ENCODE assay signal across 12 cellular contexts in genomic region chr2:122236152-122236892, GRCh38.
DNase-seq lines count a peak whose midpoint lies in the region; ATAC-seq lines count a peak whose summit lies in the region.
"Had no signal": no experiment of that assay in that cellular context is flagged by ENCODE, and none has a peak within 500 bp of the region (broad histone marks: within the 10 kb centered on the region; RNA-seq: fewer than 3 reads in every experiment).

No MANE protein-coding gene starts in this region.

- intact Hi-C loops in sciatic nerve (cut with DNase I) = loop anchor here (5.0 kb wide), 1 partner anchor 556 kb away; no protein-coding TSS in a partner anchor

- in situ Hi-C loops in G401 (cut with HindIII; ENCODE audit: low sequenced_read_pairs) = no loop called here

- no peaks in the 10 kb centered on the region for H3K27me3 Mint-ChIP-seq in stimulated activated naive B cell treated with anti-CD40 and anti-IgM and Interleukin-4, amounts not matched to agents 10 μg/mL and 1 μg/mL and 100 μg/mL, for 72 hours

- no peaks in the 10 kb centered on the region for H3K4me1 Mint-ChIP-seq in stimulated activated naive B cell treated with anti-CD40 and anti-IgM and Interleukin-4, amounts not matched to agents 10 μg/mL and 1 μg/mL and 100 μg/mL, for 72 hours

- H3K9me3 Mint-ChIP-seq in stimulated activated naive B cell treated with anti-CD40 and anti-IgM and Interleukin-4, amounts not matched to agents 10 μg/mL and 1 μg/mL and 100 μg/mL, for 72 hours = no peaks in the 10 kb centered on the region

- peak; percentile 56 for DNase-seq in G401 (ENCODE audit: low spot score)
- peak; percentile 67 to 97 for DNase-seq in NCI-H446 (lab: John Stamatoyannopoulos, UW)
- peak; percentile 34 for DNase-seq in epidermal melanocyte (ENCODE audit: insufficient read length, low spot score)
- no peak for DNase-seq in sciatic nerve (ENCODE audit: low spot score)
- no peak for DNase-seq in activated CD4-positive, alpha-beta T cell treated with anti-CD3 and anti-CD28 coated beads, Interleukin-2, amount 50 U/mL, for 4 hours
- no peak for DNase-seq in stimulated activated naive B cell treated with anti-CD40 and anti-IgM and Interleukin-4, amounts not matched to agents 10 μg/mL and 1 μg/mL and 100 μg/mL, for 72 hours
- DNase-seq: DND-41; midbrain; spleen; stimulated activated naive CD4-positive, alpha-beta T cell had no signal

- ATAC-seq in sciatic nerve = peak; percentile 66
- no peak for ATAC-seq in HG02763 (IDR thresholded peaks at IDR 0.05; ENCODE audit: unreplicated experiment)
- ATAC-seq in stimulated activated naive B cell treated with anti-CD40 and anti-IgM and Interleukin-4, amounts not matched to agents 10 μg/mL and 1 μg/mL and 100 μg/mL, for 72 hours (replicated peaks) = no peak
- ATAC-seq in GM18907 (IDR thresholded peaks at IDR 0.05; ENCODE audit: unreplicated experiment) = no peak

- H3K4me3 Mint-ChIP-seq in stimulated activated naive B cell treated with anti-CD40 and anti-IgM and Interleukin-4, amounts not matched to agents 10 μg/mL and 1 μg/mL and 100 μg/mL, for 72 hours = no peak overlapping the region

- no peak overlapping the region for H3K27ac Mint-ChIP-seq in stimulated activated naive B cell treated with anti-CD40 and anti-IgM and Interleukin-4, amounts not matched to agents 10 μg/mL and 1 μg/mL and 100 μg/mL, for 72 hours

- H3K36me3 Mint-ChIP-seq in stimulated activated naive B cell treated with anti-CD40 and anti-IgM and Interleukin-4, amounts not matched to agents 10 μg/mL and 1 μg/mL and 100 μg/mL, for 72 hours = no peaks in the 10 kb centered on the region

Comparison
In these comparisons a context has a peak if more than half of its experiments do, and no peak if none do; other contexts are left out.
1. DNase-seq: peak in G401 (single experiment), NCI-H446 (2 of 2) and epidermal melanocyte (single experiment); none in sciatic nerve (single experiment), activated CD4-positive, alpha-beta T cell treated with anti-CD3 and anti-CD28 coated beads, Interleukin-2, amount 50 U/mL, for 4 hours (0 of 2) and stimulated activated naive B cell treated with anti-CD40 and anti-IgM and Interleukin-4, amounts not matched to agents 10 μg/mL and 1 μg/mL and 100 μg/mL, for 72 hours (single experiment).